8 cellular contexts compared by ENCODE assay signal in the genomic region with DNA sequence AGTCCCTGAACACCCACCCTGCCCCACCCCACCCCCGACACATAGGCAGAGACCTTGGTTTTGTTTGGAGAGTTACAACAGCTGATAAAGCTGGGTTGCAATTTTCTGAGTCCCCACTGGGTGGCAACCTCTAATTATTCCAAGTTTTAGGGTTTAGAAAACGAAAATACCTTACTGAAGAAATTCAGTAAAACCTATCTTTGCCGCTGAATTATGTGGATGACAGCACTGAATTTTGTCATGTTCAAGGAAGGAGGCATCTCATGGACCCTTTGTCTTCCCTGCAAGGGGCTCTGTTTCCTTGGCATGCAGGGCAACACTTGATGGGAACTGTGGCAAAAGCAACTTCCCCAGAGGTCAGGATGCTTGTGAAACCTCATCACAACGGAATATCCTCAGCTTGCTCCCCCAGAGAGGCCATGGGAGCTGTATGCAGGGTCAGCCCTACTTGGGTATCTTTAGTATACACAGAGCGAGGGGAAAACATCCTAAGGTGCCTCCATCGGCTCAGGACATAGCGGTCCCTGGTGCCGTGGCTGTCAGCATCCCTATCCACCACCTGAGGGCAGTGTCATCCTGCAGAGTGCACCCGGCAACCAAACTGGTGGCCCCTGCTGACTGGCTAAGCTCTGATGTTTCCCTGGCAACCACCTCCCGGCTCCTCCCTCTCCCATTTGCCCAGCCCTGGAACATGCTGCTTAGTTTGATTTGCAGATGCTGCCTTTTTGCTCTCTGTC.
DNase-seq lines count a peak whose midpoint lies in the region; ATAC-seq, FAIRE-seq and TF ChIP-seq lines count a peak whose summit lies in the region.

No MANE protein-coding gene starts in this region.

- H3K36me3 ChIP-seq in CD8-positive, alpha-beta memory T cell (ENCODE audit: insufficient read depth, low read length), result no peaks in the 10 kb centered on the region
- no peaks in the 10 kb centered on the region for H3K36me3 ChIP-seq in neural cell (ENCODE audit: insufficient read depth, low read length)
- H3K36me3 ChIP-seq in stomach, result no peaks in the 10 kb centered on the region

- H4K20me1 ChIP-seq in neural cell (ENCODE audit: insufficient read depth), result no peaks in the 10 kb centered on the region

- no peak overlapping the region for H3K27ac ChIP-seq in CD8-positive, alpha-beta memory T cell (ENCODE audit: low read depth, low read length)
- peak overlapping the region; percentile 46 for H3K27ac ChIP-seq in neural cell (ENCODE audit: low read length)
- H3K27ac ChIP-seq in stomach, result no peak overlapping the region

- H3K4me1 ChIP-seq in CD8-positive, alpha-beta memory T cell (ENCODE audit: insufficient read depth, low read length), result no peaks in the 10 kb centered on the region
- peaks cover 0 to under 1% (median 0%) of the 10 kb centered on the region in 4 donors for H3K4me1 ChIP-seq in stomach

- no peak overlapping the region for H3K4me3 Mint-ChIP-seq in CD8-positive, alpha-beta memory T cell
- H3K4me3 Mint-ChIP-seq in IgD-negative memory B cell, result peak overlapping the region in 1 of 4 donors; percentile 16
- no peak overlapping the region for H3K4me3 Mint-ChIP-seq in activated T-cell treated with anti-CD3 and anti-CD28 coated beads, Interleukin-2, amount 50 U/mL, for 72 hours

- no peaks in the 10 kb centered on the region for H3K9me2 ChIP-seq in neural cell (ENCODE audit: insufficient read depth, low read length)

- FAIRE-seq in RCC 7860 (lab: Jason Lieb, UNC), result peak; percentile 73

- no peak overlapping the region for H3K4me3 ChIP-seq in CD8-positive, alpha-beta memory T cell (ENCODE audit: low read length)
- H3K4me3 ChIP-seq in neural cell (ENCODE audit: low read length) (peak overlapping the region; percentile 49), stomach (no peak overlapping the region)

- H2AFZ ChIP-seq in neural cell (ENCODE audit: low read depth, low read length), result peak overlapping the region; percentile 70

- peak overlapping the region; percentile 43 for H3K9ac ChIP-seq in neural cell (ENCODE audit: low read length)

- peak; percentile 46 for ATAC-seq in GM19468 (IDR thresholded peaks at IDR 0.05; ENCODE audit: extremely low read depth, unreplicated experiment)
- ATAC-seq in activated T-cell treated with anti-CD3 and anti-CD28 coated beads, Interleukin-2, amount 50 U/mL, for 72 hours (replicated peaks in 1 of 2), result peak; percentile 99

- intact Hi-C loops in stomach (cut with DNase I; ENCODE audit: low total_unique reads), result loop anchor here (5.0 kb wide), 1 partner anchor 288 kb away; no protein-coding TSS in a partner anchor

- H3K9me3 Mint-ChIP-seq in CD8-positive, alpha-beta memory T cell, result peaks cover 3 to 9% (median 4%) of the 10 kb centered on the region in 5 donors
- no peaks in the 10 kb centered on the region for H3K9me3 Mint-ChIP-seq in IgD-negative memory B cell
- peaks cover 1 to 3% of the 10 kb centered on the region in 2 donors for H3K9me3 Mint-ChIP-seq in activated T-cell treated with anti-CD3 and anti-CD28 coated beads, Interleukin-2, amount 50 U/mL, for 72 hours

- TF ChIP-seq EP300 in neural cell (conservative IDR thresholded peaks at IDR 0.05; ENCODE audit: poor library complexity, severe bottlenecking), result peak; percentile 32
- TF ChIP-seq EP300 in stomach (IDR thresholded peaks at IDR 0.05), result no peak

- POLR2A ChIA-PET in CD8-positive, alpha-beta memory T cell (lab: Charles Lee), result interaction anchor here (1.2 kb wide), 1 partner anchor 285 kb away, joined by 3 read pairs; a partner anchor contains a TSS

- H3K27me3 Mint-ChIP-seq in CD8-positive, alpha-beta memory T cell, result peaks cover 0 to 4% of the 10 kb centered on the region in 2 donors
- H3K27me3 Mint-ChIP-seq in IgD-negative memory B cell, result no peaks in the 10 kb centered on the region
- H3K27me3 Mint-ChIP-seq in activated T-cell treated with anti-CD3 and anti-CD28 coated beads, Interleukin-2, amount 50 U/mL, for 72 hours (ENCODE audit: low read depth), result no peaks in the 10 kb centered on the region

- peak; percentile 100 for TF ChIP-seq RAD21 in neural cell (conservative IDR thresholded peaks at IDR 0.05)

- no peaks in the 10 kb centered on the region for H3K27me3 ChIP-seq in CD8-positive, alpha-beta memory T cell (ENCODE audit: insufficient read depth, low read length, poor library complexity, severe bottlenecking)
- H3K27me3 ChIP-seq in neural cell (ENCODE audit: insufficient read depth, low read depth, low read length) (no peaks in the 10 kb centered on the region), stomach (no peaks in the 10 kb centered on the region)

- H3K9me3 ChIP-seq in CD8-positive, alpha-beta memory T cell (ENCODE audit: low read length), result no peaks in the 10 kb centered on the region
- H3K9me3 ChIP-seq in neural cell (ENCODE audit: low read length) (peaks cover 4% of the 10 kb centered on the region), stomach (peaks cover 0 to 14% (median 9%) of the 10 kb centered on the region in 4 donors)

- peak; percentile 67 to 89 (median 81) for DNase-seq in CD8-positive, alpha-beta memory T cell
- DNase-seq in RCC 7860 (ENCODE audit: low spot score), result peak; percentile 93
- DNase-seq in activated T-cell treated with anti-CD3 and anti-CD28 coated beads, Interleukin-2, amount 50 U/mL, for 72 hours, result peak; percentile 80 to 82
- DNase-seq in fibroblast of peridontal ligament (ENCODE audit: extremely low read depth), result peak; percentile 95
- DNase-seq in stomach, result peak; percentile 90

- no peaks in the 10 kb centered on the region for H3K79me2 ChIP-seq in neural cell (replicated peaks; ENCODE audit: insufficient read depth, low read length)

- H3K4me2 ChIP-seq in neural cell (ENCODE audit: low read length), result peak overlapping the region; percentile 50

- no peaks in the 10 kb centered on the region for H3K36me3 Mint-ChIP-seq in CD8-positive, alpha-beta memory T cell
- H3K36me3 Mint-ChIP-seq in IgD-negative memory B cell, result no peaks in the 10 kb centered on the region
- peaks cover 0 to 5% of the 10 kb centered on the region in 2 donors for H3K36me3 Mint-ChIP-seq in activated T-cell treated with anti-CD3 and anti-CD28 coated beads, Interleukin-2, amount 50 U/mL, for 72 hours (ENCODE audit: insufficient read depth in 2 of 2)

- H3K27ac Mint-ChIP-seq in CD8-positive, alpha-beta memory T cell, result peak overlapping the region in 6 of 8 donors; percentile 15 to 82 (median 72)
- H3K27ac Mint-ChIP-seq in IgD-negative memory B cell, result peak overlapping the region in 2 of 3 donors; percentile 73 to 87
- no peak overlapping the region for H3K27ac Mint-ChIP-seq in activated T-cell treated with anti-CD3 and anti-CD28 coated beads, Interleukin-2, amount 50 U/mL, for 72 hours

- WGBS in stomach, 5 donors, result 17 to 32% (median 20%) methylated on average over 7 to 10 of the region's 10 CpGs

- CTCF ChIA-PET in CD8-positive, alpha-beta memory T cell (lab: Charles Lee), result interaction anchor here (0.5 to 3.0 kb wide), 13 partner anchors 10 to 964 kb away, joined by 3 to 13 read pairs (median 5); no protein-coding TSS in a partner anchor

- no peak for TF ChIP-seq POLR2A in stomach (IDR thresholded peaks at IDR 0.05)

- peaks cover 3% of the 10 kb centered on the region for H3F3A ChIP-seq in neural cell (ENCODE audit: insufficient read depth, low read length, poor library complexity, severe bottlenecking)

- TF ChIP-seq CTCF in neural cell (IDR thresholded peaks at IDR 0.05; ENCODE audit: poor library complexity, severe bottlenecking), result peak; percentile 99
- peak in 5 of 7 experiments; percentile 81 to 90 (median 86) for TF ChIP-seq CTCF in stomach (IDR thresholded peaks at IDR 0.05)

- peaks cover 11 to 13% (median 12%) of the 10 kb centered on the region in 3 donors for H3K4me1 Mint-ChIP-seq in CD8-positive, alpha-beta memory T cell
- peaks cover 2 to 7% (median 6%) of the 10 kb centered on the region in 3 donors for H3K4me1 Mint-ChIP-seq in IgD-negative memory B cell
- H3K4me1 Mint-ChIP-seq in activated T-cell treated with anti-CD3 and anti-CD28 coated beads, Interleukin-2, amount 50 U/mL, for 72 hours (ENCODE audit: low read depth), result no peaks in the 10 kb centered on the region

TF ChIP-seq in neural cell, 6 proteins besides CTCF, POLR2A, EP300 and RAD21:
- TF ChIP-seq EZH2 (IDR thresholded peaks at IDR 0.05; ENCODE audit: borderline replicate concordance, insufficient read depth, low read length, poor library complexity, severe bottlenecking) (no peak), SMC3 (conservative IDR thresholded peaks at IDR 0.05; ENCODE audit: poor library complexity) (peak; percentile 99), MXI1 (conservative IDR thresholded peaks at IDR 0.05; ENCODE audit: poor library complexity, severe bottlenecking) (peak; percentile 73), POLR2AphosphoS5 (IDR thresholded peaks at IDR 0.05) (no peak), TAF1 (IDR thresholded peaks at IDR 0.05; ENCODE audit: low read depth) (no peak)
- TF ChIP-seq, protein P1, sequence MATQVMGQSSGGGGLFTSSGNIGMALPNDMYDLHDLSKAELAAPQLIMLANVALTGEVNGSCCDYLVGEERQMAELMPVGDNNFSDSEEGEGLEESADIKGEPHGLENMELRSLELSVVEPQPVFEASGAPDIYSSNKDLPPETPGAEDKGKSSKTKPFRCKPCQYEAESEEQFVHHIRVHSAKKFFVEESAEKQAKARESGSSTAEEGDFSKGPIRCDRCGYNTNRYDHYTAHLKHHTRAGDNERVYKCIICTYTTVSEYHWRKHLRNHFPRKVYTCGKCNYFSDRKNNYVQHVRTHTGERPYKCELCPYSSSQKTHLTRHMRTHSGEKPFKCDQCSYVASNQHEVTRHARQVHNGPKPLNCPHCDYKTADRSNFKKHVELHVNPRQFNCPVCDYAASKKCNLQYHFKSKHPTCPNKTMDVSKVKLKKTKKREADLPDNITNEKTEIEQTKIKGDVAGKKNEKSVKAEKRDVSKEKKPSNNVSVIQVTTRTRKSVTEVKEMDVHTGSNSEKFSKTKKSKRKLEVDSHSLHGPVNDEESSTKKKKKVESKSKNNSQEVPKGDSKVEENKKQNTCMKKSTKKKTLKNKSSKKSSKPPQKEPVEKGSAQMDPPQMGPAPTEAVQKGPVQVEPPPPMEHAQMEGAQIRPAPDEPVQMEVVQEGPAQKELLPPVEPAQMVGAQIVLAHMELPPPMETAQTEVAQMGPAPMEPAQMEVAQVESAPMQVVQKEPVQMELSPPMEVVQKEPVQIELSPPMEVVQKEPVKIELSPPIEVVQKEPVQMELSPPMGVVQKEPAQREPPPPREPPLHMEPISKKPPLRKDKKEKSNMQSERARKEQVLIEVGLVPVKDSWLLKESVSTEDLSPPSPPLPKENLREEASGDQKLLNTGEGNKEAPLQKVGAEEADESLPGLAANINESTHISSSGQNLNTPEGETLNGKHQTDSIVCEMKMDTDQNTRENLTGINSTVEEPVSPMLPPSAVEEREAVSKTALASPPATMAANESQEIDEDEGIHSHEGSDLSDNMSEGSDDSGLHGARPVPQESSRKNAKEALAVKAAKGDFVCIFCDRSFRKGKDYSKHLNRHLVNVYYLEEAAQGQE (IDR thresholded peaks at IDR 0.05; ENCODE audit: borderline replicate concordance), result no peak
